Comparison of ENCODE assay signal across 1 cellular context in the genomic region with DNA sequence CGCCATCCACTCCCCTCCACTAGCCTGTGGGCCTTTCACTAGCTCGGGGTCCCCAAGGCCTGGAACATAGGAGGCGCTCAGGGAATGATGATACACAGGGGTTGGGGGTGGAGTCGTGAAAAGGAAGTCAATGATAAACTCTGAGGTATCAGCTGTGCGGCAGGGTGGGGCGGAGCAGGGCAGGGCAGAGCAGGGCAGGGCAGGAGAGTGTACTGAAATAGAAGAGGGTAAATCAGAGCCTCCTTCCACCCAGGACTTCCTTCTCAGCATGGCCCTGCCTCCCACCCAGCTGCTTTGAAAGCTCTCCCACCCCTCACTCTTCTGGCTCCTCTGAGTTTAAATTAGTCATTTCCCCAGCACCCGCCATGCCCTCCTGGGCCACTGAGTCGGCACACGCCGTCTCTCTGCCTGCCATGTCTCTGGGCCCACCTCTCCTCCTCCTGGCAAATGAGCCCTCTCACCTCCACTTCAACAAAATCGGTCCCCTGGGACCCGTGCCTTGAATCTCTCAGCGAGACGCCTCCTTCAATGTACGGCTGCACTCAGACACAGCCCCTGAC.
A peak's percentile ranks its signal among the peaks of the same experiment; 100 is the strongest.
TF ChIP-seq lines count a peak whose summit lies in the region.

No MANE protein-coding gene starts in this region.

TF ChIP-seq in K562, 482 proteins besides CTCF, POLR2A, EP300 and RAD21 (continued from another document):
- no peak for TF ChIP-seq CHD4 (IDR thresholded peaks at IDR 0.05; ENCODE audit: insufficient read depth, insufficient replicate concordance, low read depth, low read length, poor library complexity, severe bottlenecking)
- TF ChIP-seq TBL1XR1 (IDR thresholded peaks at IDR 0.05; ENCODE audit: low read length in 2 of 2) = 0 out of 4 replicates have a peak, but pooled peaks of 1 of the 2 experiments have one; percentile 20
- TF ChIP-seq PCBP2 (IDR thresholded peaks at IDR 0.05; ENCODE audit: low read depth, low read length, poor library complexity, severe bottlenecking) = no peak
- TF ChIP-seq MYC (IDR thresholded peaks at IDR 0.05; ENCODE audit: low read depth, low read length) = no peak
- no peak for TF ChIP-seq MYC (CRISPR knock-in tag; IDR thresholded peaks at IDR 0.05; ENCODE audit: borderline replicate concordance, low read depth)
- TF ChIP-seq ETS2 (tag; IDR thresholded peaks at IDR 0.05; ENCODE audit: borderline replicate concordance, poor library complexity, severe bottlenecking) = no peak
- TF ChIP-seq MTA3 (IDR thresholded peaks at IDR 0.05; ENCODE audit: borderline replicate concordance) = 0 out of 2 replicates have a peak, but pooled peaks have one; percentile 26
- no peak for TF ChIP-seq NUFIP1 (IDR thresholded peaks at IDR 0.05; ENCODE audit: partially characterized antibody)
- TF ChIP-seq EGR1 (conservative IDR thresholded peaks at IDR 0.05) = no peak
- 0 out of 2 replicates have a peak, but pooled peaks have one; percentile 10 for TF ChIP-seq CBFA2T3 (IDR thresholded peaks at IDR 0.05)
- peak in 1 of 2 experiments; percentile 62; a peak in 3 of 4 replicates for TF ChIP-seq MAZ (CRISPR knock-in tag; conservative IDR thresholded peaks at IDR 0.05 in 1 of 2, IDR thresholded peaks at IDR 0.05 in 1 of 2)
- no peak for TF ChIP-seq RBM15 (IDR thresholded peaks at IDR 0.05; ENCODE audit: insufficient read depth, low read length)
- TF ChIP-seq RCOR1 (IDR thresholded peaks at IDR 0.05; ENCODE audit: borderline replicate concordance in 1 of 2, low read depth in 2 of 2, low read length in 2 of 2) = peak in 1 of 2 experiments; percentile 78; a peak in 2 of 4 replicates
- peak; percentile 53 for TF ChIP-seq SAP30 (IDR thresholded peaks at IDR 0.05; ENCODE audit: borderline replicate concordance, insufficient read depth, low read depth, low read length, poor library complexity, severe bottlenecking)
- TF ChIP-seq CTBP1 (IDR thresholded peaks at IDR 0.05; ENCODE audit: borderline replicate concordance) = peak; percentile 37; the same call in 1 of the 2 replicates
- TF ChIP-seq MED1 (CRISPR knock-in tag; IDR thresholded peaks at IDR 0.05; ENCODE audit: borderline replicate concordance) = no peak
- TF ChIP-seq, protein P1, sequence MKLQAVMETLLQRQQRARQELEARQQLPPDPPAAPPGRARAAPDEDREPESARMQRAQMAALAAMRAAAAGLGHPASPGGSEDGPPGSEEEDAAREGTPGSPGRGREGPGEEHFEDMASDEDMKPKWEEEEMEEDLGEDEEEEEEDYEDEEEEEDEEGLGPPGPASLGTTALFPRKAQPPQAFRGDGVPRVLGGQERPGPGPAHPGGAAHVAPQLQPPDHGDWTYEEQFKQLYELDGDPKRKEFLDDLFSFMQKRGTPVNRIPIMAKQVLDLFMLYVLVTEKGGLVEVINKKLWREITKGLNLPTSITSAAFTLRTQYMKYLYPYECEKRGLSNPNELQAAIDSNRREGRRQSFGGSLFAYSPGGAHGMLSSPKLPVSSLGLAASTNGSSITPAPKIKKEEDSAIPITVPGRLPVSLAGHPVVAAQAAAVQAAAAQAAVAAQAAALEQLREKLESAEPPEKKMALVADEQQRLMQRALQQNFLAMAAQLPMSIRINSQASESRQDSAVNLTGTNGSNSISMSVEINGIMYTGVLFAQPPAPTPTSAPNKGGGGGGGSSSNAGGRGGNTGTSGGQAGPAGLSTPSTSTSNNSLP (IDR thresholded peaks at IDR 0.05; ENCODE audit: borderline replicate concordance, low read depth, low read length) = 0 out of 2 replicates have a peak, but pooled peaks have one; percentile 17
- TF ChIP-seq SIX5 (IDR thresholded peaks at IDR 0.05; ENCODE audit: borderline replicate concordance in 1 of 2, insufficient read depth in 1 of 2, low read depth in 1 of 2, low read length in 2 of 2) = no peak
- 0 out of 2 replicates have a peak, but pooled peaks have one; percentile 24 for TF ChIP-seq TCF3 (CRISPR knock-in tag; IDR thresholded peaks at IDR 0.05)
- 0 out of 2 replicates have a peak, but pooled peaks have one; percentile 21 for TF ChIP-seq SP1 (CRISPR knock-in tag; IDR thresholded peaks at IDR 0.05)
- TF ChIP-seq POLR2AphosphoS2 (IDR thresholded peaks at IDR 0.05; ENCODE audit: low read length) = no peak
- TF ChIP-seq, protein P2, sequence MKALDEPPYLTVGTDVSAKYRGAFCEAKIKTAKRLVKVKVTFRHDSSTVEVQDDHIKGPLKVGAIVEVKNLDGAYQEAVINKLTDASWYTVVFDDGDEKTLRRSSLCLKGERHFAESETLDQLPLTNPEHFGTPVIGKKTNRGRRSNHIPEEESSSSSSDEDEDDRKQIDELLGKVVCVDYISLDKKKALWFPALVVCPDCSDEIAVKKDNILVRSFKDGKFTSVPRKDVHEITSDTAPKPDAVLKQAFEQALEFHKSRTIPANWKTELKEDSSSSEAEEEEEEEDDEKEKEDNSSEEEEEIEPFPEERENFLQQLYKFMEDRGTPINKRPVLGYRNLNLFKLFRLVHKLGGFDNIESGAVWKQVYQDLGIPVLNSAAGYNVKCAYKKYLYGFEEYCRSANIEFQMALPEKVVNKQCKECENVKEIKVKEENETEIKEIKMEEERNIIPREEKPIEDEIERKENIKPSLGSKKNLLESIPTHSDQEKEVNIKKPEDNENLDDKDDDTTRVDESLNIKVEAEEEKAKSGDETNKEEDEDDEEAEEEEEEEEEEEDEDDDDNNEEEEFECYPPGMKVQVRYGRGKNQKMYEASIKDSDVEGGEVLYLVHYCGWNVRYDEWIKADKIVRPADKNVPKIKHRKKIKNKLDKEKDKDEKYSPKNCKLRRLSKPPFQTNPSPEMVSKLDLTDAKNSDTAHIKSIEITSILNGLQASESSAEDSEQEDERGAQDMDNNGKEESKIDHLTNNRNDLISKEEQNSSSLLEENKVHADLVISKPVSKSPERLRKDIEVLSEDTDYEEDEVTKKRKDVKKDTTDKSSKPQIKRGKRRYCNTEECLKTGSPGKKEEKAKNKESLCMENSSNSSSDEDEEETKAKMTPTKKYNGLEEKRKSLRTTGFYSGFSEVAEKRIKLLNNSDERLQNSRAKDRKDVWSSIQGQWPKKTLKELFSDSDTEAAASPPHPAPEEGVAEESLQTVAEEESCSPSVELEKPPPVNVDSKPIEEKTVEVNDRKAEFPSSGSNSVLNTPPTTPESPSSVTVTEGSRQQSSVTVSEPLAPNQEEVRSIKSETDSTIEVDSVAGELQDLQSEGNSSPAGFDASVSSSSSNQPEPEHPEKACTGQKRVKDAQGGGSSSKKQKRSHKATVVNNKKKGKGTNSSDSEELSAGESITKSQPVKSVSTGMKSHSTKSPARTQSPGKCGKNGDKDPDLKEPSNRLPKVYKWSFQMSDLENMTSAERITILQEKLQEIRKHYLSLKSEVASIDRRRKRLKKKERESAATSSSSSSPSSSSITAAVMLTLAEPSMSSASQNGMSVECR (CRISPR knock-in tag; IDR thresholded peaks at IDR 0.05) = 0 out of 2 replicates have a peak, but pooled peaks have one; percentile 23
- peak; percentile 26; the same call in 1 of the 2 replicates for TF ChIP-seq CXXC5 (CRISPR knock-in tag; IDR thresholded peaks at IDR 0.05)
